In the genomic region with DNA sequence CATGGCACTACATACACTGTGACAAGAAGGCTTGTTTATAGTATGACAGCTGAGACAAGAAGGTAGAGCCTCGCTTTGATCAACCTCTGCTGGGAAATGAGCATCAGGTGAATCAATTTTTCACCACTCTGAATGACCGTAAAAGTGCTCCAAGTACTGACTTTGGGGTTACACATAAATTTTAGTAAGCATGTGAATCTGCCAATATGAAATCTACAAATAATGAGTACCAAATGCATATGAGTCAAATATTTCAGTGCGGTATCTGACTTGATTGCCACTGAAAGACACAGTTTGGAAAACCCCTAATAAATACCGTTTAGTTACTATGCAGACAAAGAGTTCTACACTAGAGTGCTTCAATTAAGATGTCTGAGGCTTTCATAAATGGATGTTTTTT, we compare ENCODE assay signal across 16 cellular contexts.
A peak's percentile ranks its signal among the peaks of the same experiment; 100 is the strongest.
DNase-seq lines count a peak whose midpoint lies in the region; ATAC-seq and TF ChIP-seq lines count a peak whose summit lies in the region.
"Had no signal": no experiment of that assay in that cellular context is flagged by ENCODE, and none has a peak within 500 bp of the region (broad histone marks: within the 10 kb centered on the region; RNA-seq: fewer than 3 reads in every experiment).

No MANE protein-coding gene starts in this region.

- no peak for TF ChIP-seq CTCF in natural killer cell (IDR thresholded peaks at IDR 0.05)

- peak overlapping the region in 1 of 2 donors; percentile 83 for H3K27ac Mint-ChIP-seq in natural killer cell treated with Interleukin-12 subunit alpha and Interleukin-12 subunit beta and Interleukin-15 and Interleukin-18, amount 100 ng/mL, for 72 hours
- H3K27ac Mint-ChIP-seq in natural killer cell = no peak overlapping the region
- peak overlapping the region; percentile 12 to 89 (median 59) for H3K27ac Mint-ChIP-seq in IgD-negative memory B cell
- peak overlapping the region; percentile 83 for H3K27ac Mint-ChIP-seq in stimulated activated effector memory CD8-positive, alpha-beta T cell treated with anti-CD3 and anti-CD28 coated beads, Interleukin-12 subunit alpha, Interleukin-12 subunit beta, amount 100 ng/mL, for 72 hours
- H3K27ac Mint-ChIP-seq: T-helper 1 cell treated with Interleukin-12 subunit alpha and Interleukin-12 subunit beta and Interleukin-4 antibody, amounts not matched to agents 30 μg/mL and 1 μg/mL, for 36 hours had no signal

- no peak for DNase-seq in natural killer cell treated with Interleukin-12 subunit alpha and Interleukin-12 subunit beta and Interleukin-15 and Interleukin-18, amount 100 ng/mL, for 72 hours (ENCODE audit: low spot score)
- no peak for DNase-seq in natural killer cell
- no peak for DNase-seq in stimulated activated effector memory CD8-positive, alpha-beta T cell treated with anti-CD3 and anti-CD28 coated beads, Interleukin-12 subunit alpha, Interleukin-12 subunit beta, amount 100 ng/mL, for 72 hours (ENCODE audit: low spot score in 2 of 2)
- no peak for DNase-seq in DMS79 treated with DMSO at 0.1 percent for 48 hours (lab: John Stamatoyannopoulos, UW)
- DNase-seq in Ammon's horn (ENCODE audit: low spot score) = no peak
- DNase-seq: activated CD4-positive, CD25-positive, alpha-beta regulatory T cell treated with anti-CD3 and anti-CD28 coated beads, Interleukin-2, amount 50 U/mL, for 72 hours; GDM1; heart right ventricle; mucosa of descending colon; NCI-H1092 treated with DMSO at 0.1 percent for 48 hours; upper lobe of right lung had no signal

- H3K9me3 Mint-ChIP-seq in natural killer cell treated with Interleukin-12 subunit alpha and Interleukin-12 subunit beta and Interleukin-15 and Interleukin-18, amount 100 ng/mL, for 72 hours = no peaks in the 10 kb centered on the region
- H3K9me3 Mint-ChIP-seq in natural killer cell = no peaks in the 10 kb centered on the region
- no peaks in the 10 kb centered on the region for H3K9me3 Mint-ChIP-seq in IgD-negative memory B cell
- no peaks in the 10 kb centered on the region for H3K9me3 Mint-ChIP-seq in stimulated activated effector memory CD8-positive, alpha-beta T cell treated with anti-CD3 and anti-CD28 coated beads, Interleukin-12 subunit alpha, Interleukin-12 subunit beta, amount 100 ng/mL, for 72 hours
- H3K9me3 Mint-ChIP-seq: T-helper 1 cell treated with Interleukin-12 subunit alpha and Interleukin-12 subunit beta and Interleukin-4 antibody, amounts not matched to agents 30 μg/mL and 1 μg/mL, for 36 hours had no signal

- peak in 1 of 2 donors; percentile 81 for ATAC-seq in natural killer cell treated with Interleukin-12 subunit alpha and Interleukin-12 subunit beta and Interleukin-15 and Interleukin-18, amount 100 ng/mL, for 72 hours
- ATAC-seq in natural killer cell (no peak), GM21723 (IDR thresholded peaks at IDR 0.05; ENCODE audit: unreplicated experiment) (peak; percentile 39), GM21390 (IDR thresholded peaks at IDR 0.05; ENCODE audit: unreplicated experiment) (no peak)
- ATAC-seq in stimulated activated effector memory CD8-positive, alpha-beta T cell treated with anti-CD3 and anti-CD28 coated beads, Interleukin-12 subunit alpha, Interleukin-12 subunit beta, amount 100 ng/mL, for 72 hours = peak; percentile 93
- ATAC-seq: esophagus mucosa, heart right ventricle, mucosa of descending colon, upper lobe of right lung had no signal

- intact Hi-C loops in natural killer cell (cut with micrococcal nuclease) = no loop called here

- H3K36me3 Mint-ChIP-seq in natural killer cell treated with Interleukin-12 subunit alpha and Interleukin-12 subunit beta and Interleukin-15 and Interleukin-18, amount 100 ng/mL, for 72 hours = peaks cover 12% of the 10 kb centered on the region
- H3K36me3 Mint-ChIP-seq in natural killer cell (no peaks in the 10 kb centered on the region), IgD-negative memory B cell (peaks cover 7% of the 10 kb centered on the region)
- H3K36me3 Mint-ChIP-seq in stimulated activated effector memory CD8-positive, alpha-beta T cell treated with anti-CD3 and anti-CD28 coated beads, Interleukin-12 subunit alpha, Interleukin-12 subunit beta, amount 100 ng/mL, for 72 hours = peaks cover 45% of the 10 kb centered on the region

- H3K27me3 Mint-ChIP-seq in natural killer cell treated with Interleukin-12 subunit alpha and Interleukin-12 subunit beta and Interleukin-15 and Interleukin-18, amount 100 ng/mL, for 72 hours = no peaks in the 10 kb centered on the region
- H3K27me3 Mint-ChIP-seq in natural killer cell (ENCODE audit: low read depth in 2 of 2) (no peaks in the 10 kb centered on the region), IgD-negative memory B cell (no peaks in the 10 kb centered on the region)

- H3K4me3 Mint-ChIP-seq in natural killer cell treated with Interleukin-12 subunit alpha and Interleukin-12 subunit beta and Interleukin-15 and Interleukin-18, amount 100 ng/mL, for 72 hours = peak overlapping the region; percentile 64
- H3K4me3 Mint-ChIP-seq in natural killer cell = no peak overlapping the region
- peak overlapping the region in 1 of 4 donors; percentile 46 for H3K4me3 Mint-ChIP-seq in IgD-negative memory B cell
- H3K4me3 Mint-ChIP-seq in stimulated activated effector memory CD8-positive, alpha-beta T cell treated with anti-CD3 and anti-CD28 coated beads, Interleukin-12 subunit alpha, Interleukin-12 subunit beta, amount 100 ng/mL, for 72 hours = peak overlapping the region; percentile 41
- H3K4me3 Mint-ChIP-seq: T-helper 1 cell treated with Interleukin-12 subunit alpha and Interleukin-12 subunit beta and Interleukin-4 antibody, amounts not matched to agents 30 μg/mL and 1 μg/mL, for 36 hours had no signal

- H3K4me1 Mint-ChIP-seq in natural killer cell treated with Interleukin-12 subunit alpha and Interleukin-12 subunit beta and Interleukin-15 and Interleukin-18, amount 100 ng/mL, for 72 hours (ENCODE audit: low read depth in 2 of 2) = peaks cover 14 to 44% of the 10 kb centered on the region in 2 donors
- peaks cover 17% of the 10 kb centered on the region in 2 donors for H3K4me1 Mint-ChIP-seq in natural killer cell
- H3K4me1 Mint-ChIP-seq in IgD-negative memory B cell = peaks cover 18 to 28% (median 22%) of the 10 kb centered on the region in 3 donors
- peaks cover 48% of the 10 kb centered on the region for H3K4me1 Mint-ChIP-seq in stimulated activated effector memory CD8-positive, alpha-beta T cell treated with anti-CD3 and anti-CD28 coated beads, Interleukin-12 subunit alpha, Interleukin-12 subunit beta, amount 100 ng/mL, for 72 hours

Comparison
In these comparisons a context has a peak if more than half of its experiments do, and no peak if none do; other contexts are left out.
1. ATAC-seq: peak in GM21723 (single experiment) and stimulated activated effector memory CD8-positive, alpha-beta T cell treated with anti-CD3 and anti-CD28 coated beads, Interleukin-12 subunit alpha, Interleukin-12 subunit beta, amount 100 ng/mL, for 72 hours (single experiment); none in natural killer cell (0 of 3) and GM21390 (single experiment).
2. H3K27ac Mint-ChIP-seq: peak in IgD-negative memory B cell (3 of 3) and stimulated activated effector memory CD8-positive, alpha-beta T cell treated with anti-CD3 and anti-CD28 coated beads, Interleukin-12 subunit alpha, Interleukin-12 subunit beta, amount 100 ng/mL, for 72 hours (single experiment); none in natural killer cell (0 of 2).